8 cellular contexts compared by ENCODE assay signal in the genomic region with DNA sequence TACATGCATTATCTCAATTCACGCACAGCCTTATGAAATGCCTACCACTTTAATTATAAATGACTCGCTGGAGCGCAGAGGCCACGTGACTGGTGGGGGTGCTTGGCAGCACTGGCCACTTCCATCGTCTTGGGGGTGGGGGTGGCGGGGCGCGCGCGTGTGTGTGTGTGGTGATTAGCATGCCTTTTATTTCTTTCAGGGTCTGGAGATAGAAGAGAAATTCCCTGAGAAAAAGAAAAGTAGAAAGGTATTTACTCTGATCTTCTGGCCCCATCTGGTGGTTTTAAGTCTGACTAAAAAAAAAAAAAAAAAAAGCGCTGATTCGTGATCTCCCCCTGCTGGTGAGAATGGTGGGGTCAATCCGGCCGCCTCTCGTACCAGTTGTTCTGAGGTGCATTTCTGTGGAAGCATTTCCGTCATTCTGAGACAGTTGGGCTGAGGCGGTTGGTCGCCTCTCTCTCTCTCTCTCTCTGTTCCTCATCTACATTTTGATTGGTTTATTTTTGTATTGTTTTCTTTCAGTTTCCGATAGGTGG. TPM values are rescaled to one million over a fixed set of nuclear protein-coding genes. Genes with fewer than 3 reads are reported as not detected.
A peak's percentile ranks its signal among the peaks of the same experiment; 100 is the strongest.
DNase-seq lines count a peak whose midpoint lies in the region; ATAC-seq, FAIRE-seq and TF ChIP-seq lines count a peak whose summit lies in the region.

A gene with protein sequence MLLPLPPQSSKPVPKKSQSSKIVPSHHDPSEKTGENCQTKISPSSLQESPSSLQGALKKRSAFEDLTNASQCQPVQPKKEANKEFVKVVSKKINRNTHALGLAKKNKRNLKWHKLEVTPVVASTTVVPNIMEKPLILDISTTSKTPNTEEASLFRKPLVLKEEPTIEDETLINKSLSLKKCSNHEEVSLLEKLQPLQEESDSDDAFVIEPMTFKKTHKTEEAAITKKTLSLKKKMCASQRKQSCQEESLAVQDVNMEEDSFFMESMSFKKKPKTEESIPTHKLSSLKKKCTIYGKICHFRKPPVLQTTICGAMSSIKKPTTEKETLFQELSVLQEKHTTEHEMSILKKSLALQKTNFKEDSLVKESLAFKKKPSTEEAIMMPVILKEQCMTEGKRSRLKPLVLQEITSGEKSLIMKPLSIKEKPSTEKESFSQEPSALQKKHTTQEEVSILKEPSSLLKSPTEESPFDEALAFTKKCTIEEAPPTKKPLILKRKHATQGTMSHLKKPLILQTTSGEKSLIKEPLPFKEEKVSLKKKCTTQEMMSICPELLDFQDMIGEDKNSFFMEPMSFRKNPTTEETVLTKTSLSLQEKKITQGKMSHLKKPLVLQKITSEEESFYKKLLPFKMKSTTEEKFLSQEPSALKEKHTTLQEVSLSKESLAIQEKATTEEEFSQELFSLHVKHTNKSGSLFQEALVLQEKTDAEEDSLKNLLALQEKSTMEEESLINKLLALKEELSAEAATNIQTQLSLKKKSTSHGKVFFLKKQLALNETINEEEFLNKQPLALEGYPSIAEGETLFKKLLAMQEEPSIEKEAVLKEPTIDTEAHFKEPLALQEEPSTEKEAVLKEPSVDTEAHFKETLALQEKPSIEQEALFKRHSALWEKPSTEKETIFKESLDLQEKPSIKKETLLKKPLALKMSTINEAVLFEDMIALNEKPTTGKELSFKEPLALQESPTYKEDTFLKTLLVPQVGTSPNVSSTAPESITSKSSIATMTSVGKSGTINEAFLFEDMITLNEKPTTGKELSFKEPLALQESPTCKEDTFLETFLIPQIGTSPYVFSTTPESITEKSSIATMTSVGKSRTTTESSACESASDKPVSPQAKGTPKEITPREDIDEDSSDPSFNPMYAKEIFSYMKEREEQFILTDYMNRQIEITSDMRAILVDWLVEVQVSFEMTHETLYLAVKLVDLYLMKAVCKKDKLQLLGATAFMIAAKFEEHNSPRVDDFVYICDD (N-terminal part only) (plus strand): TSS at position 402 of the 536 bp plus-strand sequence. CDS start 80,399 bp downstream, outside the sequence.

- H3K9me3 Mint-ChIP-seq in T-cell = no peaks in the 10 kb centered on the region

- intact Hi-C loops in adrenal gland (cut with DNase I) = loop anchor here in 1 of 2 donors (5.0 kb wide), 1 partner anchor 97 kb away; no protein-coding TSS in a partner anchor
- intact Hi-C loops in right cardiac atrium (cut with DNase I) = no loop called here

- ATAC-seq in HG02642 (IDR thresholded peaks at IDR 0.05; ENCODE audit: poor library complexity, unreplicated experiment) (peak; percentile 99), T-cell (replicated peaks in 1 of 4) (peak; percentile 91 to 96 (median 94)), right cardiac atrium (peak; percentile 92 to 97)

- H3K36me3 ChIP-seq in adrenal gland (replicated peaks in 1 of 2) = no peaks in the 10 kb centered on the region

- peak; percentile 41 to 92 (median 68) for TF ChIP-seq CTCF in adrenal gland (IDR thresholded peaks at IDR 0.05)
- peak; percentile 69 for TF ChIP-seq CTCF in retinal pigment epithelial cell (conservative IDR thresholded peaks at IDR 0.05; ENCODE audit: low read depth, low read length)

- no peaks in the 10 kb centered on the region for H3K36me3 Mint-ChIP-seq in T-cell

- H3K27ac Mint-ChIP-seq in T-cell = peak within 1 kb of the TSS; percentile 77 to 97

- H3K9me3 ChIP-seq in adrenal gland (replicated peaks in 1 of 3) (no peaks in the 10 kb centered on the region), right cardiac atrium (ENCODE audit: control insufficient read depth, low read length) (no peaks in the 10 kb centered on the region)

- WGBS in adrenal gland, 4 donors = 0 to 12% (median 5%) methylated on average over 12 to 19 of the region's 19 CpGs
- 1% methylated on average over 19 of the region's 19 CpGs for WGBS in right cardiac atrium

- H3K27me3 ChIP-seq in adrenal gland (no peaks in the 10 kb centered on the region), right cardiac atrium (ENCODE audit: control insufficient read depth, insufficient read depth) (no peaks in the 10 kb centered on the region)

- H3K4me3 Mint-ChIP-seq in T-cell = peak within 1 kb of the TSS; percentile 70 to 84 (median 73)

- peak within 1 kb of the TSS in 1 of 4 donors; percentile 43 for H3K4me3 ChIP-seq in adrenal gland
- peak within 1 kb of the TSS; percentile 29 for H3K4me3 ChIP-seq in right cardiac atrium (ENCODE audit: low read length)
- H3K4me3 ChIP-seq in retinal pigment epithelial cell (ENCODE audit: low read length) = peak within 1 kb of the TSS; percentile 30

- DNase-seq in GM12891 (ENCODE audit: insufficient read length, low spot score) (peak; percentile 30), NCI-H1092 (lab: John Stamatoyannopoulos, UW) (peak; percentile 49), T-cell (peak; percentile 40 to 76 (median 64)), adrenal gland (peak; percentile 60 to 86 (median 77)), right cardiac atrium (peak; percentile 73 to 89 (median 85)), retinal pigment epithelial cell (ENCODE audit: low read depth) (peak; percentile 45), NCI-H128 (lab: John Stamatoyannopoulos, UW; ENCODE audit: unreplicated experiment) (no peak)

- POLR2A ChIA-PET in T-cell (lab: Charles Lee) = interaction anchor here in 1 of 2 donors (0.6 kb wide), 1 partner anchor 12 kb away, joined by 3 read pairs; no protein-coding TSS in a partner anchor

- H3K27ac ChIP-seq in adrenal gland = peak within 1 kb of the TSS in 2 of 5 donors; percentile 28 to 54
- H3K27ac ChIP-seq in right cardiac atrium (ENCODE audit: low read length) = no peak within 1 kb of the TSS

- TF ChIP-seq POLR2A in GM12891 (IDR thresholded peaks at IDR 0.05; ENCODE audit: low read depth, low read length) (no peak), adrenal gland (IDR thresholded peaks at IDR 0.05) (peak in 1 of 2 donors; percentile 47)

- H3K27me3 Mint-ChIP-seq in T-cell = peaks cover 0 to 17% of the 10 kb centered on the region in 2 donors

- FAIRE-seq in GM12891 (lab: Jason Lieb, UNC) = peak; percentile 70

- peaks cover 13 to 19% (median 14%) of the 10 kb centered on the region in 3 donors for H3K4me1 Mint-ChIP-seq in T-cell

- CTCF ChIA-PET in T-cell (lab: Charles Lee) = interaction anchor here (0.6 to 0.7 kb wide), 4 partner anchors 31 to 1733 kb away, joined by 3 to 6 read pairs (median 4); no protein-coding TSS in a partner anchor

- H3K4me1 ChIP-seq in adrenal gland (replicated peaks in 1 of 2) (peaks cover 0 to 8% of the 10 kb centered on the region in 2 donors), right cardiac atrium (ENCODE audit: control insufficient read depth, insufficient read depth, low read length) (no peaks in the 10 kb centered on the region)

TF ChIP-seq in GM12891, 5 proteins besides CTCF, POLR2A, EP300 and RAD21:
- TF ChIP-seq TAF1 (IDR thresholded peaks at IDR 0.05; ENCODE audit: low read depth, low read length) (peak; percentile 17; the same call in 1 of the 2 replicates), SPI1 (IDR thresholded peaks at IDR 0.05; ENCODE audit: low read depth, low read length) (no peak), PAX5 (IDR thresholded peaks at IDR 0.05; ENCODE audit: insufficient read depth, low read length, severe bottlenecking) (no peak), POLR2AphosphoS5 (IDR thresholded peaks at IDR 0.05; ENCODE audit: low read depth, low read length) (no peak)

RNA-seq across cellular contexts. Expression of the gene that starts here (rescaled TPM):
- polyA plus RNA-seq in GM12891 (2012; ENCODE audit: low read depth, missing spikeins) = 0.27 TPM
- total RNA-seq in T-cell = under 1 TPM in 3 of 5 donors, not detected in 2; 0.07 to 0.47 (median 0.41) TPM
- total RNA-seq in adrenal gland = 1 to 10 TPM in 2 of 8 donors, under 1 TPM in 6; 0.24 to 1.5 (median 0.75) TPM
- 1 to 10 TPM in 1 of 3 donors, under 1 TPM in 2; 0.64 to 1.8 (median 0.71) TPM for polyA plus RNA-seq in adrenal gland
- under 1 TPM; 0.06 to 0.26 (median 0.15) TPM for total RNA-seq in right cardiac atrium
- 0.07 TPM for polyA plus RNA-seq in right cardiac atrium

Comparison
In these comparisons a context has a peak if more than half of its experiments do, and no peak if none do; other contexts are left out.
1. Peak in DNase-seq and ATAC-seq in T-cell; RNA of the gene not detected or under 1 TPM.
2. Peak in DNase-seq, ATAC-seq and H3K4me3 ChIP-seq in right cardiac atrium; RNA of the gene not detected or under 1 TPM.